ENCODE assay signal across 9 cellular contexts in the genomic region with DNA sequence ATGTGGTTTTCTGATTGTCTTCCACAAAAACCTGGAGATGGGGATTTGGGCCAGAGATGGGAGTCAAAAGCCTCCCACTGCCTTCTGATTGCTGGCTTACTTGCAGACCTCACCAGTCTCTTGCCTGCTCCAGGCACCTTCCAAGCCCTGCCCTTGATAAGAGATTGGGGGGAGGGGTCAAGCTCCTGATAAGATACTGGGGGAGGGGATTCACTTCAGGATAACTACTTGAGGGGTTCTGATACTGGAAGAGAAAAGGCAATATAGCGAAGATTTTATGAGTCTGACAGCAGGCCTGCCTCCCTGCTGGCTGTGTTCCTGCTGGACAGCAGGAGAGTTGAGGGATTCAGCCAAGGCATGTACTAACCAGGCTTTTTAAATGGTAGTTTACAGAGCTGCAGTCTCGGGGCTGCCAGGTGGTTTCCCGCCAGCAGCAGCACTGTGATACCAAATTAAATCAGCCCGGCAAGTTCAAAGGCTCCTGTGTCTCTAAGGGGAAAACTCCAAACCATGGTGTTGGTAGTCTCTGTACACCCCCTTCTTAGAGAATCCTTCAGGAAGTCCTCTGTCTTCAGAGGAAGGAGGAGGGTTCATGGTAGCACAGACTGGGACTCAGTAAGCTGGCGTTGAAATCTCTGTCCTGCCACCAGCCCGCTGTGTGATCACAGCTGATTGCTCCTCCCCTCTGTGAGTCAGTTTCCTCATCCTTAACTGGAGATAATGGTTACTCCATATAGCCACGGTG. TPM values are rescaled to one million over a fixed set of nuclear protein-coding genes. Genes with fewer than 3 reads are reported as not detected.
DNase-seq lines count a peak whose midpoint lies in the region; ATAC-seq and TF ChIP-seq lines count a peak whose summit lies in the region.
"Had no signal": no experiment of that assay in that cellular context is flagged by ENCODE, and none has a peak within 500 bp of the region (broad histone marks: within the 10 kb centered on the region; RNA-seq: fewer than 3 reads in every experiment).

No MANE protein-coding gene starts in this region.

- no peaks in the 10 kb centered on the region for H3K9me3 Mint-ChIP-seq in H9

- H2AK5ac ChIP-seq in H9 (ENCODE audit: insufficient read length, low read length): no peak overlapping the region
- no peak overlapping the region for H2AK5ac ChIP-seq in neuronal stem cell (ENCODE audit: low read depth, low read length)

- no peaks in the 10 kb centered on the region for H3K79me2 ChIP-seq in H9 (ENCODE audit: insufficient read depth, low read length)

- POLR2A ChIA-PET in RWPE1 (lab: Yijun Ruan, JAX; ENCODE audit: low non-redundant PET): no interaction called here

- H4K8ac ChIP-seq in H9 (replicated peaks; ENCODE audit: insufficient read length, low read depth, low read length) (no peak overlapping the region), neuronal stem cell (ENCODE audit: low read depth, low read length) (no peak overlapping the region)

- no peaks in the 10 kb centered on the region for H3K27me3 ChIP-seq in H9 (ENCODE audit: insufficient read depth, low read length)
- no peaks in the 10 kb centered on the region for H3K27me3 ChIP-seq in esophagus (ENCODE audit: control insufficient read depth in 1 of 2, insufficient read depth in 2 of 2, low read length in 2 of 2)
- H3K27me3 ChIP-seq in neuronal stem cell (ENCODE audit: control insufficient read depth in 3 of 3, insufficient read depth in 3 of 3, low read depth in 1 of 3, low read length in 3 of 3): no peaks in the 10 kb centered on the region

- no peak overlapping the region for H2BK120ac ChIP-seq in H9 (ENCODE audit: low read depth, low read length, poor library complexity, severe bottlenecking)
- H2BK120ac ChIP-seq in neuronal stem cell (ENCODE audit: low read depth, low read length): no peak overlapping the region

- H2BK12ac ChIP-seq in H9 (ENCODE audit: insufficient read length, low read depth, low read length): no peak overlapping the region
- no peak overlapping the region for H2BK12ac ChIP-seq in neuronal stem cell (ENCODE audit: low read length)

- H3K14ac ChIP-seq in H9 (ENCODE audit: insufficient read depth, low read length): no peak overlapping the region
- H3K14ac ChIP-seq in neuronal stem cell (ENCODE audit: low read length): no peak overlapping the region

- H2AFZ ChIP-seq in H9 (ENCODE audit: low read length) (no peak overlapping the region), neuronal stem cell (ENCODE audit: low read length) (peak overlapping the region; percentile 83)

- no peak overlapping the region for H3K4me3 ChIP-seq in esophagus (ENCODE audit: low read depth in 1 of 2, low read length in 2 of 2)
- H3K4me3 ChIP-seq in neuronal stem cell (ENCODE audit: low read length in 2 of 2): no peak overlapping the region

- no peak overlapping the region for H3T11ph ChIP-seq in H9 (ENCODE audit: low read length)

- H2BK5ac ChIP-seq in H9 (ENCODE audit: insufficient read length, low read length): no peak overlapping the region
- H2BK5ac ChIP-seq in neuronal stem cell (ENCODE audit: low read length): no peak overlapping the region

- peak; percentile 55 for DNase-seq in AG08396 (ENCODE audit: low spot score)
- DNase-seq in H9: peak; percentile 48
- DNase-seq in RWPE1 (ENCODE audit: low spot score): peak; percentile 55
- no peak for DNase-seq in neuronal stem cell (ENCODE audit: low spot score)
- no peak for DNase-seq in NOMO-1 treated with dmso at 0.1 percent for 144 hours (lab: John Stamatoyannopoulos, UW; ENCODE audit: unreplicated experiment)
- no peak for DNase-seq in DMS79 (lab: John Stamatoyannopoulos, UW)

- H3K4ac ChIP-seq in H9 (ENCODE audit: low read depth, low read length): no peak overlapping the region
- no peak overlapping the region for H3K4ac ChIP-seq in neuronal stem cell (ENCODE audit: low read length)

- H3K27ac ChIP-seq in H9 (ENCODE audit: insufficient read length, low read depth, low read length) (no peak overlapping the region), RWPE1 (peak overlapping the region; percentile 74), esophagus (ENCODE audit: low read depth in 2 of 2, low read length in 1 of 2) (peak overlapping the region; percentile 6 to 61), neuronal stem cell (replicated peaks; ENCODE audit: low read length) (peak overlapping the region; percentile 13)

- no peaks in the 10 kb centered on the region for H3K23me2 ChIP-seq in H9 (ENCODE audit: insufficient read length, low read depth, low read length, poor library complexity, severe bottlenecking)

- WGBS in H9 (ENCODE audit: extremely low coverage, insufficient read length, low lambda C conversion rate): no CpG with 5 or more reads among the region's 7 CpGs
- 13 to 21% methylated on average over 7 of the region's 7 CpGs for WGBS in esophagus, 2 donors
- WGBS in neuronal stem cell (ENCODE audit: extremely low coverage in 2 of 2, insufficient read length in 2 of 2, insufficient replicate concordance in 1 of 2), 2 donors: no CpG with 5 or more reads among the region's 7 CpGs

- no peaks in the 10 kb centered on the region for H3K9me3 ChIP-seq in H9 (ENCODE audit: control insufficient read depth, low read depth, low read length)
- H3K9me3 ChIP-seq in esophagus (ENCODE audit: control insufficient read depth in 2 of 2, insufficient read depth in 1 of 2, low read depth in 1 of 2, low read length in 1 of 2): no peaks in the 10 kb centered on the region
- no peaks in the 10 kb centered on the region for H3K9me3 ChIP-seq in neuronal stem cell (replicated peaks in 1 of 2; ENCODE audit: control insufficient read depth in 2 of 2, insufficient read depth in 1 of 2, low read depth in 1 of 2, low read length in 2 of 2)

- H4K20me1 ChIP-seq in H9 (ENCODE audit: control insufficient read depth, insufficient read depth, insufficient read length): no peaks in the 10 kb centered on the region

- H3K27me3 Mint-ChIP-seq in H9 (ENCODE audit: low read depth): no peaks in the 10 kb centered on the region
- H3K27me3 Mint-ChIP-seq: activated naive CD8-positive, alpha-beta T cell had no signal

- peaks cover 0 to 2% (median 2%) of the 10 kb centered on the region in 3 experiments; a peak in 2 of 7 replicates for H3K36me3 Mint-ChIP-seq in H9 (ENCODE audit: insufficient read depth in 1 of 3, low read depth in 3 of 3)

- H3K18ac ChIP-seq in H9 (ENCODE audit: insufficient read length, low read depth, low read length) (no peak overlapping the region), neuronal stem cell (ENCODE audit: low read length) (no peak overlapping the region)

- TF ChIP-seq CTCF in H9 (conservative IDR thresholded peaks at IDR 0.05): no peak
- TF ChIP-seq CTCF in RWPE1 (conservative IDR thresholded peaks at IDR 0.05; ENCODE audit: low read depth): no peak

- peak overlapping the region; percentile 66 to 89 (median 77); a peak in 6 of 7 replicates for H3K27ac Mint-ChIP-seq in H9
- H3K27ac Mint-ChIP-seq: activated naive CD8-positive, alpha-beta T cell had no signal

- H3K9ac ChIP-seq in H9 (ENCODE audit: extremely low read depth, insufficient read length, low read length) (no peak overlapping the region), neuronal stem cell (ENCODE audit: low read depth, low read length, poor library complexity) (no peak overlapping the region)

- CTCF ChIA-PET in RWPE1 (lab: Yijun Ruan, JAX): interaction anchor here (0.5 kb wide), 1 partner anchor 868 kb away, joined by 4 read pairs; no protein-coding TSS in a partner anchor

- H3K23ac ChIP-seq in H9 (ENCODE audit: insufficient read length, low read depth, low read length): no peak overlapping the region
- H3K23ac ChIP-seq in neuronal stem cell (ENCODE audit: low read depth, low read length, poor library complexity): no peak overlapping the region

- H2BK15ac ChIP-seq in H9 (ENCODE audit: low read depth, low read length) (no peak overlapping the region), neuronal stem cell (ENCODE audit: low read length) (no peak overlapping the region)

- H3K4me2 ChIP-seq in H9 (ENCODE audit: insufficient read depth, insufficient read length, low read length) (no peak overlapping the region), neuronal stem cell (ENCODE audit: insufficient read depth, low read length, poor library complexity, severe bottlenecking) (no peak overlapping the region)

- H3K79me1 ChIP-seq in H9 (ENCODE audit: insufficient read depth, low read depth, low read length, poor library complexity, severe bottlenecking) (no peaks in the 10 kb centered on the region), neuronal stem cell (ENCODE audit: low read depth, low read length) (no peaks in the 10 kb centered on the region)

- H3K36me3 ChIP-seq in esophagus (ENCODE audit: control insufficient read depth in 2 of 2, insufficient read depth in 2 of 2, low read length in 1 of 2): no peaks in the 10 kb centered on the region
- no peaks in the 10 kb centered on the region for H3K36me3 ChIP-seq in neuronal stem cell (replicated peaks in 1 of 2; ENCODE audit: control insufficient read depth in 2 of 2, insufficient read depth in 2 of 2, low read length in 2 of 2)

- H4K91ac ChIP-seq in H9 (ENCODE audit: insufficient read length, low read depth, low read length) (no peak overlapping the region), neuronal stem cell (ENCODE audit: low read depth, low read length, poor library complexity) (no peak overlapping the region)

- H3K4me1 ChIP-seq in H9 (ENCODE audit: insufficient read depth, low read length) (no peaks in the 10 kb centered on the region), esophagus (ENCODE audit: control insufficient read depth in 2 of 2, insufficient read depth in 2 of 2, low read length in 1 of 2) (peaks cover 0 to 3% of the 10 kb centered on the region in 2 donors), neuronal stem cell (ENCODE audit: control insufficient read depth in 2 of 2, insufficient read depth in 1 of 2, low read depth in 1 of 2, low read length in 2 of 2) (peaks cover 0 to 3% of the 10 kb centered on the region in 2 donors)

- peaks cover 12 to 20% of the 10 kb centered on the region in 2 experiments for H3K4me1 Mint-ChIP-seq in H9

- no peak for ATAC-seq in HG03565 (IDR thresholded peaks at IDR 0.05; ENCODE audit: unreplicated experiment)

- no peak overlapping the region for H2BK20ac ChIP-seq in H9 (ENCODE audit: low read depth, low read length, poor library complexity, severe bottlenecking)

- H4K5ac ChIP-seq in H9 (ENCODE audit: insufficient read length, low read depth, low read length): no peak overlapping the region

- H3K56ac ChIP-seq in H9 (ENCODE audit: insufficient read length, low read depth, low read length): no peak overlapping the region

- peak overlapping the region in 1 of 2 experiments; percentile 30; a peak in 1 of 5 replicates for H3K4me3 Mint-ChIP-seq in H9
- H3K4me3 Mint-ChIP-seq: activated naive CD8-positive, alpha-beta T cell had no signal

RNA-seq across cellular contexts. Expression of a gene that starts 58.3 kb away (rescaled TPM):
- 3.0 and 3.4 TPM in 2 replicates for total RNA-seq in H9 (2021)
- polyA plus RNA-seq in esophagus: 1 to 10 TPM in 1 of 2 donors, under 1 TPM in 1; 0.57 to 1.3 TPM
- polyA plus RNA-seq in neuronal stem cell (2013, experiment 1 of 2): 5.0 TPM
- 4.7 TPM for polyA plus RNA-seq in neuronal stem cell (2013, experiment 2 of 2)

RNA-seq across cellular contexts. Expression of a gene that starts 58.8 kb away (rescaled TPM):
- 166 and 172 TPM in 2 replicates for total RNA-seq in H9 (2021)
- 10 to 100 TPM; 17.9 to 25.8 TPM for polyA plus RNA-seq in esophagus
- polyA plus RNA-seq in neuronal stem cell (2013, experiment 1 of 2): 62.4 TPM
- polyA plus RNA-seq in neuronal stem cell (2013, experiment 2 of 2): 64.9 TPM

Comparison
In these comparisons a context has a peak if more than half of its experiments do, and no peak if none do; other contexts are left out.
1. DNase-seq: peak in AG08396 (single experiment), H9 (single experiment) and RWPE1 (single experiment); none in neuronal stem cell (single experiment), NOMO-1 treated with dmso at 0.1 percent for 144 hours (single experiment) and DMS79 (single experiment).